In the genomic region with DNA sequence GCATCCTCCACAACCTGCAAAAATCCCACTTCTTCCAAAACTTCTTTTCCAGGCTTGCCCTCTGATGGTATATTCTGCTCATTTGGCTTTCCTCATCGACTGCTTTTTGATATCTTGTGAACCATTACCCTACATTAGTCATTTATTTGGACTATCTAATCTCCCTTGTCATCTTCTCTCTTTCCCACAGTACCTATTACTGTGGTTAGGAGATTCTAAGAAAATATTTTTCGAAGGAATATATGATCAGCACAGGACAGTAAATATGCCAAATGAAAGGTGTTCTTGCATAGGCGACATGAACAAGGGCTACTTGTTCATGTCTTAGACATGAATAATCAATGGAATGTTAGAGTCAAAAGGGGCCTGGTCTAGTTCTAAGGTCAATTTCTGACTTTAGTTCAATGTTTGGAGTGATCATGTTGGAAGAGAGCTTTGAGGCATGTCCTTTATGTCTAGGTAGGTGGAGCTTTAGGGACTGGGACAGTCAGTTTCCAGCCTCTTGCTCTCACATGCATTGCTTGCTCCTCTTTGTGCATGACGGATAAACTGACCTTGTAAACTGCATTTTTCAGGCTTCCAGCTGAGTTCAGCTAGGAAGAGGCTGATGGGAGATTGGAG, we compare ENCODE assay signal across 26 cellular contexts.
"Had no signal": no experiment of that assay in that cellular context is flagged by ENCODE, and none has a peak within 500 bp of the region (broad histone marks: within the 10 kb centered on the region; RNA-seq: fewer than 3 reads in every experiment).

No MANE protein-coding gene starts in this region.

- H3K4me3 ChIP-seq: adrenal gland, coronary artery, esophagus squamous epithelium, gastroesophageal sphincter, heart right ventricle had no signal

- H3K4me1 ChIP-seq: adrenal gland, esophagus squamous epithelium, gastroesophageal sphincter, heart right ventricle had no signal

- H3K36me3 ChIP-seq: adrenal gland, esophagus squamous epithelium, gastroesophageal sphincter, heart right ventricle had no signal

- H3K9me3 ChIP-seq: adrenal gland, esophagus squamous epithelium, gastroesophageal sphincter, heart right ventricle had no signal

- H3K27ac ChIP-seq: adrenal gland, coronary artery, esophagus squamous epithelium, gastroesophageal sphincter, heart right ventricle had no signal

- ATAC-seq: activated CD4-positive, alpha-beta T cell treated with anti-CD3 and anti-CD28 coated beads for 36 hours; activated CD8-positive, alpha-beta memory T cell treated with anti-CD3 and anti-CD28 coated beads, Interleukin-2, amount 10 ng/mL, durations not matched to agents 7 days and 5 days; activated CD8-positive, alpha-beta T cell treated with anti-CD3 and anti-CD28 coated beads, Interleukin-2, amount 10 ng/mL, durations not matched to agents 7 days and 5 days; activated naive CD8-positive, alpha-beta T cell treated with anti-CD3 and anti-CD28 coated beads, Interleukin-2, amount 50 U/mL, for 24 hours; effector memory CD8-positive, alpha-beta T cell; gastroesophageal sphincter; heart right ventricle had no signal

- H3K27me3 ChIP-seq: adrenal gland, esophagus squamous epithelium, gastroesophageal sphincter, heart right ventricle had no signal

- DNase-seq: activated CD4-positive, alpha-beta memory T cell treated with anti-CD3 and anti-CD28 coated beads for 36 hours; activated CD4-positive, alpha-beta T cell treated with anti-CD3 and anti-CD28 coated beads for 36 hours; activated CD4-positive, alpha-beta T cell treated with anti-CD3 and anti-CD28 coated beads, Interleukin-2, amount 10 ng/mL, durations not matched to agents 24 days and 14 days; activated CD4-positive, CD25-positive, alpha-beta regulatory T cell; activated CD4-positive, CD25-positive, alpha-beta regulatory T cell treated with anti-CD3 and anti-CD28 coated beads, Interleukin-2, amount 50 U/mL, for 72 hours; activated CD8-positive, alpha-beta memory T cell treated with anti-CD3 and anti-CD28 coated beads, Interleukin-2, amount 10 ng/mL, durations not matched to agents 7 days and 5 days; activated CD8-positive, alpha-beta memory T cell treated with anti-CD3 and anti-CD28 coated beads, Interleukin-2, amount 50 U/mL, for 4 hours; activated CD8-positive, alpha-beta T cell treated with anti-CD3 and anti-CD28 coated beads, Interleukin-2, amount 10 ng/mL, durations not matched to agents 7 days and 5 days; activated effector memory CD4-positive, alpha-beta T cell treated with anti-CD3 and anti-CD28 coated beads, Interleukin-2, amount 50 U/mL, for 16 hours; activated naive CD4-positive, alpha-beta T cell treated with anti-CD3 and anti-CD28 coated beads for 36 hours; activated naive CD8-positive, alpha-beta T cell treated with anti-CD3 and anti-CD28 coated beads for 36 hours; activated naive CD8-positive, alpha-beta T cell treated with anti-CD3 and anti-CD28 coated beads, Interleukin-2, amount 50 U/mL, for 24 hours; activated T-cell treated with anti-CD3 and anti-CD28 coated beads, Interleukin-2, amount 50 U/mL, for 1 hour; activated T-cell treated with anti-CD3 and anti-CD28 coated beads, Interleukin-2, amount 50 U/mL, for 48 hours; adrenal gland; amygdala; aorta; effector CD4-positive, alpha-beta T cell; effector memory CD8-positive, alpha-beta T cell; erythroblast; esophagus squamous epithelium; foreskin melanocyte; heart right ventricle; T-helper 2 cell had no signal
